ENCODE assay signal across 9 cellular contexts in the genomic region with DNA sequence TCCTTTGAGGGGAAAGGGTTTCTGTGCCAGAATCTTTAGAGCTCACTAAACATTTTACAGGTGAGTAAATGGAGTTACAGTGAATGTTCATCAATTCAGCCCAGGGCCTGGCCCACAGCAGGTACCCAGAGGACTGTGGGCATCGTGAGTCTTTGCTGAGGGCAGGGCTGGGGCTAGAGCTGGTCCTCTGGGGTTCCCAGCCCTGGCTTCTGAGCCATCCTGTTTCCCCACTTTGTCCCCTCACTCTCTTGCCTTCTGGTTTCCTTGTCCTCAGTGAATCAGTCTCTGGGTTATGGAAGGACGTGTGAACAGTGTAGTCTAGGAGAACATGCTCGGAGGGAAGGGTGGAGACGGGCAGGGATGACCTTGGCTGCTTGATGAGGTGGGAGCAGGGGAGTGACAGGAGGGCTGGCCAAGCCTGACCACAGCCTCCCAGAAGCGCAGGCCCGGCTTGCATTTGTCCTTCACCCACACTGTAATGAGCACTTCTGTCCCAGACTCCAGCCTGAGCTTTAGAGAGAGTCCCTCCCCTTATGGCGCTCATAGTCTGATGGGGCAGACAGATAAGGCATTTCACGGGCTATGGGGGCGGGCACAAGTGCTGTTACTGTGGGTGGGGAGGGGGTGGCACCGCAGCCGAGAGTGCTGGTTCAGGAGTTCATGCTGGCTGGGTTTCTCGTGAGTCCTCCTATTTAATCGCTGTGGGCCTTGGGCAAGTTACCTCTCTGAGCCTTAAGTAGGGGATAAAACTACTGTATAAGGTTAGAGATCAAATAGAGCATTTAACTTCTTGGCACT. TPM values are rescaled to one million over a fixed set of nuclear protein-coding genes. Genes with fewer than 3 reads are reported as not detected.
DNase-seq lines count a peak whose midpoint lies in the region; ATAC-seq, FAIRE-seq and TF ChIP-seq lines count a peak whose summit lies in the region.
"Had no signal": no experiment of that assay in that cellular context is flagged by ENCODE, and none has a peak within 500 bp of the region (broad histone marks: within the 10 kb centered on the region; RNA-seq: fewer than 3 reads in every experiment).

No MANE protein-coding gene starts in this region.

- intact Hi-C loops in A673 (cut with micrococcal nuclease; ENCODE audit: unreplicated experiment) (no loop called here), colonic mucosa (cut with DNase I) (no loop called here), thyroid gland (cut with DNase I) (no loop called here)

- peaks cover 81% of the 10 kb centered on the region for H3K79me2 ChIP-seq in neural progenitor cell (ENCODE audit: low read depth)

- no TSS peak for BruUV-seq in A673 (replicated peaks; lab: Mats Ljungman, UMichigan)

- H3F3A ChIP-seq in neural progenitor cell (ENCODE audit: low read depth), result peaks cover 11% of the 10 kb centered on the region

- H3K27me3 ChIP-seq in A673 (replicated peaks; ENCODE audit: insufficient read depth, low read depth, low read length, poor library complexity) (no peaks in the 10 kb centered on the region), colonic mucosa (no peaks in the 10 kb centered on the region), neural progenitor cell (no peaks in the 10 kb centered on the region), thyroid gland (no peaks in the 10 kb centered on the region)

- WGBS in thyroid gland, 2 donors, result 74 to 79% methylated on average over 12 to 13 of the region's 13 CpGs

- H3K36me3 ChIP-seq in A673 (ENCODE audit: insufficient read depth, low read length, poor library complexity, severe bottlenecking), result peaks cover 15% of the 10 kb centered on the region
- peaks cover 13% of the 10 kb centered on the region for H3K36me3 ChIP-seq in colonic mucosa
- no peaks in the 10 kb centered on the region for H3K36me3 ChIP-seq in neural progenitor cell
- H3K36me3 ChIP-seq in thyroid gland, result peaks cover 4 to 7% of the 10 kb centered on the region in 2 donors

- H3K4me3 ChIP-seq in A673 (ENCODE audit: low read depth, low read length, poor library complexity, severe bottlenecking) (no peak overlapping the region), colonic mucosa (no peak overlapping the region), neural progenitor cell (no peak overlapping the region), thyroid gland (replicated peaks in 1 of 3) (no peak overlapping the region)

- H2AFZ ChIP-seq in neural progenitor cell (replicated peaks), result no peak overlapping the region

- H3K4me3 Mint-ChIP-seq in T-helper 17 cell (peak overlapping the region; percentile 84), neural progenitor cell (no peak overlapping the region)

- POLR2A ChIA-PET in A673 (lab: Charles Lee; ENCODE audit: low non-redundant PET), result no interaction called here

- H3K27ac Mint-ChIP-seq in T-helper 17 cell, result peak overlapping the region; percentile 94
- H3K27ac Mint-ChIP-seq in neural progenitor cell, result peak overlapping the region; percentile 44

- peaks cover 94% of the 10 kb centered on the region for H4K20me1 ChIP-seq in neural progenitor cell (ENCODE audit: low read depth)

- H3K4me1 Mint-ChIP-seq in T-helper 17 cell (peaks cover 64% of the 10 kb centered on the region), neural progenitor cell (peaks cover 44% of the 10 kb centered on the region)

- DNase-seq in A673 (ENCODE audit: low spot score) (peak; percentile 54), T-helper 17 cell (peak; percentile 49 to 67 (median 56)), colonic mucosa (peak; percentile 92), neural progenitor cell (ENCODE audit: low spot score) (no peak), thyroid gland (no peak), dermis blood vessel endothelial cell (no peak), urothelium cell line (ENCODE audit: low spot score) (no peak)
- DNase-seq: NCI-H1694 treated with DMSO at 0.1 percent for 48 hours had no signal

- CTCF ChIA-PET in A673 (lab: Charles Lee), result no interaction called here

- H3K36me3 Mint-ChIP-seq in T-helper 17 cell (ENCODE audit: low read depth), result peaks cover 5% of the 10 kb centered on the region
- peaks cover 35% of the 10 kb centered on the region for H3K36me3 Mint-ChIP-seq in neural progenitor cell

- H3K4me1 ChIP-seq in A673 (ENCODE audit: insufficient read depth, low read length, poor library complexity, severe bottlenecking) (peaks cover 7% of the 10 kb centered on the region), colonic mucosa (peaks cover 39% of the 10 kb centered on the region), neural progenitor cell (peaks cover 24% of the 10 kb centered on the region), thyroid gland (peaks cover 7 to 21% of the 10 kb centered on the region in 2 donors)

- H3K9me3 ChIP-seq in A673 (ENCODE audit: low read depth, low read length, poor library complexity, severe bottlenecking) (no peaks in the 10 kb centered on the region), T-helper 17 cell (ENCODE audit: control insufficient read depth, low read length, poor library complexity, severe bottlenecking) (no peaks in the 10 kb centered on the region), colonic mucosa (no peaks in the 10 kb centered on the region), neural progenitor cell (ENCODE audit: low read depth) (no peaks in the 10 kb centered on the region), thyroid gland (no peaks in the 10 kb centered on the region)

- no peak for TF ChIP-seq POLR2A in thyroid gland (IDR thresholded peaks at IDR 0.05)

- FAIRE-seq in urothelium cell line (lab: Jason Lieb, UNC), result no peak

- TF ChIP-seq CTCF in A673 (conservative IDR thresholded peaks at IDR 0.05; ENCODE audit: low read depth, low read length) (no peak), colonic mucosa (IDR thresholded peaks at IDR 0.05) (no peak), neural progenitor cell (IDR thresholded peaks at IDR 0.05) (no peak), thyroid gland (IDR thresholded peaks at IDR 0.05) (no peak)

- H3K27me3 Mint-ChIP-seq in T-helper 17 cell (no peaks in the 10 kb centered on the region), neural progenitor cell (ENCODE audit: insufficient read depth, low read depth) (peaks cover 7% of the 10 kb centered on the region)

- ATAC-seq in T-helper 17 cell, result peak; percentile 93
- no peak for ATAC-seq in GM21390 (IDR thresholded peaks at IDR 0.05; ENCODE audit: unreplicated experiment)

- H3K27ac ChIP-seq in A673 (ENCODE audit: low read depth, low read length, poor library complexity, severe bottlenecking) (no peak overlapping the region), colonic mucosa (peak overlapping the region; percentile 80), neural progenitor cell (no peak overlapping the region), thyroid gland (no peak overlapping the region)

- no peak overlapping the region for H3K4me2 ChIP-seq in neural progenitor cell

- peaks cover 2% of the 10 kb centered on the region for H3K9me3 Mint-ChIP-seq in neural progenitor cell

- H3K9ac ChIP-seq in colonic mucosa (ENCODE audit: low read depth in 2 of 2, low read length in 2 of 2) (peak overlapping the region; percentile 24 to 81), neural progenitor cell (no peak overlapping the region)

RNA-seq across cellular contexts. Expression of gene TBC1D14, which starts 17.3 kb away (rescaled TPM):
- total RNA-seq in A673 (2021) (44.3 and 46.0 TPM in 2 replicates), T-helper 17 cell (10 to 100 TPM; 49.1 to 55.2 TPM), colonic mucosa (10 to 100 TPM; 43.2 to 46.6 TPM), neural progenitor cell (ENCODE audit: low replicate concordance) (47.9 and 58.8 TPM in 2 replicates), thyroid gland (10 to 100 TPM; 39.8 to 47.0 (median 46.0) TPM), dermis blood vessel endothelial cell (28.2 and 30.0 TPM in 2 replicates)

Comparison
In these comparisons a context has a peak if more than half of its experiments do, and no peak if none do; other contexts are left out.
1. DNase-seq: peak in A673 (single experiment), T-helper 17 cell (3 of 3) and colonic mucosa (single experiment); none in neural progenitor cell (single experiment), thyroid gland (0 of 2), dermis blood vessel endothelial cell (single experiment) and urothelium cell line (single experiment).